24 cellular contexts compared by ENCODE assay signal in genomic region chr4:102042843-102043802, GRCh38.
DNase-seq lines count a peak whose midpoint lies in the region; ATAC-seq, FAIRE-seq and TF ChIP-seq lines count a peak whose summit lies in the region.
"Had no signal": no experiment of that assay in that cellular context is flagged by ENCODE, and none has a peak within 500 bp of the region (broad histone marks: within the 10 kb centered on the region; RNA-seq: fewer than 3 reads in every experiment).

No MANE protein-coding gene starts in this region.

- TF ChIP-seq POLR2A in GM12891 (IDR thresholded peaks at IDR 0.05; ENCODE audit: low read depth, low read length): no peak

- peak; percentile 28 for DNase-seq in EH (ENCODE audit: low read depth)
- DNase-seq in SK-N-DZ (ENCODE audit: low spot score): peak; percentile 21
- no peak for DNase-seq in memory B cell (ENCODE audit: low spot score in 2 of 2)
- DNase-seq in HTR-8/SVneo (ENCODE audit: insufficient read length, low spot score): no peak
- no peak for DNase-seq in NK-92 treated with Interleukin-12 subunit alpha and Interleukin-12 subunit beta, amount 100 ng/mL, for 24 hours (lab: John Stamatoyannopoulos, UW)
- DNase-seq in SKM-1 treated with dmso at 0.1 percent for 144 hours (lab: John Stamatoyannopoulos, UW; ENCODE audit: unreplicated experiment): no peak
- DNase-seq in GM12891 (ENCODE audit: insufficient read length, low spot score): no peak
- DNase-seq: ACHN, AML-193, COR-L47, GF-D8, HFFc6, NCI-H1417 treated with DMSO at 0.1 percent for 48 hours, NCI-H187 treated with DMSO at 0.1 percent for 48 hours, NCI-H2227 treated with DMSO at 0.1 percent for 48 hours, NCI-H524, T-helper 1 cell had no signal

- FAIRE-seq in HTR-8/SVneo (lab: Jason Lieb, UNC): no peak
- no peak for FAIRE-seq in GM12891 (lab: Jason Lieb, UNC)
- FAIRE-seq: GM19239, H54, RCC 7860 had no signal

- H3K36me3 Mint-ChIP-seq in memory B cell: peaks cover 43% of the 10 kb centered on the region

- no peaks in the 10 kb centered on the region for H3K27me3 ChIP-seq in ACC112 (ENCODE audit: insufficient read depth, low read length)

- H3K4me3 ChIP-seq in ACC112 (ENCODE audit: low read depth, low read length): no peak overlapping the region
- H3K4me3 ChIP-seq: SK-N-MC had no signal

- no peaks in the 10 kb centered on the region for H3K27me3 Mint-ChIP-seq in memory B cell

- H3K27ac ChIP-seq in ACC112 (ENCODE audit: low read depth, low read length): no peak overlapping the region
- H3K27ac ChIP-seq: KMS-11, SK-N-MC had no signal

- no peaks in the 10 kb centered on the region for H3K79me2 ChIP-seq in ACC112 (ENCODE audit: control insufficient read depth, insufficient read depth, low read length, unreplicated experiment)

- H3K4me1 Mint-ChIP-seq in memory B cell: peaks cover 3% of the 10 kb centered on the region

- no peaks in the 10 kb centered on the region for H3K9me3 Mint-ChIP-seq in memory B cell
- H3K9me3 Mint-ChIP-seq: HFFc6 had no signal

- no peaks in the 10 kb centered on the region for H3K36me3 ChIP-seq in ACC112 (ENCODE audit: insufficient read depth, low read length)

- H3K4me1 ChIP-seq in ACC112 (ENCODE audit: control insufficient read depth, insufficient read depth, low read length, unreplicated experiment): no peaks in the 10 kb centered on the region

- ATAC-seq in memory B cell (ENCODE audit: low read depth): no peak
- ATAC-seq: Right ventricle myocardium inferior had no signal

- H3K27ac Mint-ChIP-seq in memory B cell: peak overlapping the region; percentile 55
- H3K27ac Mint-ChIP-seq: HFFc6 had no signal

- H2AFZ ChIP-seq in ACC112 (ENCODE audit: low read length, unreplicated experiment): peak overlapping the region; percentile 52

- H3K4me3 Mint-ChIP-seq in memory B cell: no peak overlapping the region
- H3K4me3 Mint-ChIP-seq: HFFc6 had no signal

TF ChIP-seq in GM12891, 5 proteins besides CTCF, POLR2A, EP300 and RAD21:
- TF ChIP-seq POLR2AphosphoS5 (IDR thresholded peaks at IDR 0.05; ENCODE audit: low read depth, low read length) (no peak), POU2F2 (IDR thresholded peaks at IDR 0.05; ENCODE audit: low read depth, low read length) (no peak), SPI1 (IDR thresholded peaks at IDR 0.05; ENCODE audit: low read depth, low read length) (no peak), PAX5 (IDR thresholded peaks at IDR 0.05; ENCODE audit: insufficient read depth, low read length, severe bottlenecking) (no peak), TAF1 (IDR thresholded peaks at IDR 0.05; ENCODE audit: low read depth, low read length) (no peak)

Comparison
In these comparisons a context has a peak if more than half of its experiments do, and no peak if none do; other contexts are left out.
1. DNase-seq: peak in EH (single experiment) and SK-N-DZ (single experiment); none in memory B cell (0 of 2), HTR-8/SVneo (single experiment), NK-92 treated with Interleukin-12 subunit alpha and Interleukin-12 subunit beta, amount 100 ng/mL, for 24 hours (single experiment), SKM-1 treated with dmso at 0.1 percent for 144 hours (single experiment) and GM12891 (single experiment).